29 cellular contexts compared by ENCODE assay signal in genomic region chr9:81190659-81191058, GRCh38.
"Had no signal": no experiment of that assay in that cellular context is flagged by ENCODE, and none has a peak within 500 bp of the region (broad histone marks: within the 10 kb centered on the region; RNA-seq: fewer than 3 reads in every experiment).

No MANE protein-coding gene starts in this region.

- H3K4me3 Mint-ChIP-seq: activated CD4-positive, alpha-beta memory T cell treated with anti-CD3 and anti-CD28 coated beads, Interleukin-2, amount 10 ng/mL, durations not matched to agents 7 days and 5 days; activated CD4-positive, alpha-beta T cell treated with anti-CD3 and anti-CD28 coated beads, Interleukin-2, amount 10 ng/mL, durations not matched to agents 7 days and 5 days; activated naive CD4-positive, alpha-beta T cell treated with anti-CD3 and anti-CD28 coated beads, Interleukin-2, amount 10 ng/mL, durations not matched to agents 7 days and 5 days; activated naive CD8-positive, alpha-beta T cell treated with anti-CD3 and anti-CD28 coated beads, Interleukin-2, amount 10 ng/mL, durations not matched to agents 7 days and 5 days; activated T-cell treated with anti-CD3 and anti-CD28 coated beads, Interleukin-2, amount 50 U/mL, for 24 hours; activated T-cell treated with anti-CD3 and anti-CD28 coated beads, Interleukin-2, amount 50 U/mL, for 72 hours had no signal

- H3K4me3 ChIP-seq: body of pancreas, colonic mucosa, esophagus squamous epithelium, gastroesophageal sphincter, heart right ventricle had no signal

- H3K4me1 ChIP-seq: body of pancreas, colonic mucosa, esophagus squamous epithelium, gastroesophageal sphincter, heart right ventricle had no signal

- H3K27me3 Mint-ChIP-seq: activated CD4-positive, alpha-beta memory T cell treated with anti-CD3 and anti-CD28 coated beads, Interleukin-2, amount 10 ng/mL, durations not matched to agents 7 days and 5 days; activated CD4-positive, alpha-beta T cell treated with anti-CD3 and anti-CD28 coated beads, Interleukin-2, amount 10 ng/mL, durations not matched to agents 7 days and 5 days; activated naive CD4-positive, alpha-beta T cell treated with anti-CD3 and anti-CD28 coated beads, Interleukin-2, amount 10 ng/mL, durations not matched to agents 7 days and 5 days; activated naive CD8-positive, alpha-beta T cell treated with anti-CD3 and anti-CD28 coated beads, Interleukin-2, amount 10 ng/mL, durations not matched to agents 7 days and 5 days; activated T-cell treated with anti-CD3 and anti-CD28 coated beads, Interleukin-2, amount 50 U/mL, for 24 hours had no signal

- DNase-seq: activated CD4-positive, alpha-beta memory T cell treated with anti-CD3 and anti-CD28 coated beads, Interleukin-2, amount 10 ng/mL, durations not matched to agents 7 days and 5 days; activated CD4-positive, alpha-beta T cell treated with anti-CD3 and anti-CD28 coated beads for 1 hour; activated CD4-positive, alpha-beta T cell treated with anti-CD3 and anti-CD28 coated beads for 4 hours; activated CD4-positive, alpha-beta T cell treated with anti-CD3 and anti-CD28 coated beads, Interleukin-2, amount 10 ng/mL, durations not matched to agents 7 days and 5 days; activated CD4-positive, alpha-beta T cell treated with anti-CD3 and anti-CD28 coated beads, Interleukin-2, amount 50 U/mL, for 4 hours; activated CD8-positive, alpha-beta memory T cell treated with anti-CD3 and anti-CD28 coated beads, Interleukin-2, amount 50 U/mL, for 48 hours; activated gamma-delta T cell; activated naive CD4-positive, alpha-beta T cell; activated naive CD4-positive, alpha-beta T cell treated with anti-CD3 and anti-CD28 coated beads, Interleukin-2, amount 10 ng/mL, durations not matched to agents 7 days and 5 days; activated naive CD8-positive, alpha-beta T cell treated with anti-CD3 and anti-CD28 coated beads, Interleukin-2, amount 10 ng/mL, durations not matched to agents 7 days and 5 days; activated T-cell treated with anti-CD3 and anti-CD28 coated beads for 4 hours; activated T-cell treated with anti-CD3 and anti-CD28 coated beads, Interleukin-2, amount 50 U/mL, for 24 hours; activated T-cell treated with anti-CD3 and anti-CD28 coated beads, Interleukin-2, amount 50 U/mL, for 72 hours; amniotic stem cell; anterior cingulate cortex; body of pancreas; central memory CD4-positive, alpha-beta T cell; cerebellar nuclear complex; colonic mucosa; effector CD8-positive, alpha-beta T cell; esophagus squamous epithelium; foreskin melanocyte; heart right ventricle; T-helper 2 cell had no signal

- H3K36me3 ChIP-seq: colonic mucosa, esophagus squamous epithelium, gastroesophageal sphincter, heart right ventricle had no signal

- H3K27ac ChIP-seq: body of pancreas, colonic mucosa, epithelial cell of prostate, esophagus squamous epithelium, gastroesophageal sphincter, heart right ventricle had no signal

- ATAC-seq: activated naive CD4-positive, alpha-beta T cell treated with anti-CD3 and anti-CD28 coated beads, Interleukin-2, amount 50 U/mL, for 72 hours; activated T-cell treated with anti-CD3 and anti-CD28 coated beads, Interleukin-2, amount 50 U/mL, for 72 hours; body of pancreas; gastroesophageal sphincter; heart right ventricle had no signal

- H3K27ac Mint-ChIP-seq: activated CD4-positive, alpha-beta memory T cell treated with anti-CD3 and anti-CD28 coated beads, Interleukin-2, amount 10 ng/mL, durations not matched to agents 7 days and 5 days; activated CD4-positive, alpha-beta T cell treated with anti-CD3 and anti-CD28 coated beads, Interleukin-2, amount 10 ng/mL, durations not matched to agents 7 days and 5 days; activated naive CD4-positive, alpha-beta T cell treated with anti-CD3 and anti-CD28 coated beads, Interleukin-2, amount 10 ng/mL, durations not matched to agents 7 days and 5 days; activated naive CD4-positive, alpha-beta T cell treated with anti-CD3 and anti-CD28 coated beads, Interleukin-2, amount 50 U/mL, for 72 hours; activated naive CD8-positive, alpha-beta T cell treated with anti-CD3 and anti-CD28 coated beads, Interleukin-2, amount 10 ng/mL, durations not matched to agents 7 days and 5 days; activated T-cell treated with anti-CD3 and anti-CD28 coated beads, Interleukin-2, amount 50 U/mL, for 24 hours; activated T-cell treated with anti-CD3 and anti-CD28 coated beads, Interleukin-2, amount 50 U/mL, for 72 hours had no signal

- H3K9me3 ChIP-seq: body of pancreas, colonic mucosa, esophagus squamous epithelium had no signal

- H3K4me1 Mint-ChIP-seq: activated CD4-positive, alpha-beta memory T cell treated with anti-CD3 and anti-CD28 coated beads, Interleukin-2, amount 10 ng/mL, durations not matched to agents 7 days and 5 days; activated CD4-positive, alpha-beta T cell treated with anti-CD3 and anti-CD28 coated beads, Interleukin-2, amount 10 ng/mL, durations not matched to agents 7 days and 5 days; activated naive CD4-positive, alpha-beta T cell treated with anti-CD3 and anti-CD28 coated beads, Interleukin-2, amount 10 ng/mL, durations not matched to agents 7 days and 5 days; activated naive CD8-positive, alpha-beta T cell treated with anti-CD3 and anti-CD28 coated beads, Interleukin-2, amount 10 ng/mL, durations not matched to agents 7 days and 5 days had no signal

- FAIRE-seq: endometrium, endothelial cell of umbilical vein had no signal

- H3K27me3 ChIP-seq: body of pancreas, colonic mucosa, esophagus squamous epithelium, gastroesophageal sphincter, heart right ventricle had no signal

- H3K36me3 Mint-ChIP-seq: activated naive CD4-positive, alpha-beta T cell treated with anti-CD3 and anti-CD28 coated beads, Interleukin-2, amount 10 ng/mL, durations not matched to agents 7 days and 5 days; activated naive CD8-positive, alpha-beta T cell treated with anti-CD3 and anti-CD28 coated beads, Interleukin-2, amount 10 ng/mL, durations not matched to agents 7 days and 5 days had no signal

- H3K9me3 Mint-ChIP-seq: activated CD4-positive, alpha-beta T cell treated with anti-CD3 and anti-CD28 coated beads, Interleukin-2, amount 10 ng/mL, durations not matched to agents 7 days and 5 days; activated naive CD4-positive, alpha-beta T cell treated with anti-CD3 and anti-CD28 coated beads, Interleukin-2, amount 10 ng/mL, durations not matched to agents 7 days and 5 days had no signal
